Comparison of ENCODE assay signal across 9 cellular contexts in the genomic region with DNA sequence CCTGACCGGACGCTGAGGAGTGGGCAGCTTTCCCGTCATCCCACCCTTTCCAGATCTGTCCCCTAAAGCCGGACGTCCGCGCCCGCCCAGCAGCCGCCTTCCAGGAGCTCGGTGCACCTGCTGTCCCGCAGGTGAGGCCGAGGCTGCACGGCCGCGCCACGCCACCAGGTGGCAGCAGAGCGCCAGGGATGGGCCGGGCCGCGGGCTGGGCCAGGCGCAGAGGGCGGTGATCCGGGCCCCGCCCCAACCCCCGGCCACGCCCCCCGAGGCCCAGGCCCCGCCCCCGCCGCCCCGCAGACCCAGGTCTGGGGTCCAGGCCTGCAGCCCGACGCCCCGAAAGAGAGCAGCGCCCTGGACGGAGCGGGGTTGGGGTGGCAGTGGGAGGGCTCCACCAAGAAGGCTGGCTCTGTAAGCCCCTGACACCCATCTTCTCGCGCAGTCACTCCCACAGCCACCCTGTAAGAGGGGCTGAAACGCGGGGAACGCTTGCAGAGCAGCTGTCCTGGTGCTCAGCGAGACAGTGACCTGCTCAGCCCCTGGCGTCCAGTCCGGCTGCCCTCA. TPM values are rescaled to one million over a fixed set of nuclear protein-coding genes. Genes with fewer than 3 reads are reported as not detected.
DNase-seq lines count a peak whose midpoint lies in the region; ATAC-seq and TF ChIP-seq lines count a peak whose summit lies in the region.
"Had no signal": no experiment of that assay in that cellular context is flagged by ENCODE, and none has a peak within 500 bp of the region (broad histone marks: within the 10 kb centered on the region; RNA-seq: fewer than 3 reads in every experiment).

No MANE protein-coding gene starts in this region.

- H3K9ac ChIP-seq in adipocyte (ENCODE audit: low read length) = no peak overlapping the region
- no peak overlapping the region for H3K9ac ChIP-seq in skeletal muscle satellite cell (ENCODE audit: low read depth, low read length)

- H3K4me1 ChIP-seq in adipocyte (ENCODE audit: control insufficient read depth, insufficient read depth, low read length) (no peaks in the 10 kb centered on the region), hepatocyte (ENCODE audit: insufficient read depth) (peaks cover 41% of the 10 kb centered on the region), skeletal muscle satellite cell (ENCODE audit: control insufficient read depth, insufficient read depth, low read length) (no peaks in the 10 kb centered on the region)

- WGBS in hepatocyte (ENCODE audit: low lambda C conversion rate, missing lambda C conversion rate) = 26% methylated on average over 21 of the region's 45 CpGs

- no peaks in the 10 kb centered on the region for H3K36me3 ChIP-seq in GM06990 (ENCODE audit: control insufficient read depth, insufficient read depth, low read length)
- H3K36me3 ChIP-seq in adipocyte (ENCODE audit: control insufficient read depth, insufficient read depth, low read length, severe bottlenecking) = no peaks in the 10 kb centered on the region
- H3K36me3 ChIP-seq in hepatocyte (replicated peaks; ENCODE audit: insufficient read depth, low read depth) = no peaks in the 10 kb centered on the region
- no peaks in the 10 kb centered on the region for H3K36me3 ChIP-seq in skeletal muscle satellite cell (ENCODE audit: insufficient read depth, low read length)

- H3K27ac ChIP-seq in hepatocyte = peak overlapping the region; percentile 92

- no peaks in the 10 kb centered on the region for H3K36me3 Mint-ChIP-seq in T-cell

- H2AFZ ChIP-seq in hepatocyte = no peak overlapping the region

- POLR2A ChIA-PET in T-cell (lab: Charles Lee) = no interaction called here

- ATAC-seq in HG03280 (IDR thresholded peaks at IDR 0.05; ENCODE audit: unreplicated experiment) (peak; percentile 74), T-cell (replicated peaks in 1 of 4) (peak; percentile 98 to 99 (median 98)), GM19455 (IDR thresholded peaks at IDR 0.05; ENCODE audit: unreplicated experiment) (no peak), GM21737 (IDR thresholded peaks at IDR 0.05; ENCODE audit: unreplicated experiment) (no peak)

- H3K27me3 Mint-ChIP-seq in T-cell = peaks cover 19 to 38% of the 10 kb centered on the region in 2 donors

- H3K4me3 Mint-ChIP-seq in T-cell = no peak overlapping the region

- H3K9me3 Mint-ChIP-seq in T-cell = peaks cover 0 to 6% (median 0%) of the 10 kb centered on the region in 3 donors

- H3K27me3 ChIP-seq in GM06990 (replicated peaks; ENCODE audit: control insufficient read depth, insufficient read depth, low read length) (no peaks in the 10 kb centered on the region; the same call in none of the 2 replicates), adipocyte (replicated peaks; ENCODE audit: control insufficient read depth, insufficient read depth, low read length) (peaks cover 76% of the 10 kb centered on the region), hepatocyte (no peaks in the 10 kb centered on the region), skeletal muscle satellite cell (ENCODE audit: control insufficient read depth, insufficient read depth, low read length) (peaks cover 69% of the 10 kb centered on the region)

- H3K9me2 ChIP-seq in hepatocyte (replicated peaks; ENCODE audit: insufficient read depth) = no peaks in the 10 kb centered on the region

- peaks cover 16% of the 10 kb centered on the region for H3K9me3 ChIP-seq in adipocyte (ENCODE audit: control insufficient read depth, low read length)
- no peaks in the 10 kb centered on the region for H3K9me3 ChIP-seq in hepatocyte (ENCODE audit: low read depth)
- peaks cover 4% of the 10 kb centered on the region for H3K9me3 ChIP-seq in skeletal muscle satellite cell (replicated peaks; ENCODE audit: low read length)

- H3K79me2 ChIP-seq in hepatocyte = no peaks in the 10 kb centered on the region

- H4K20me1 ChIP-seq in hepatocyte (ENCODE audit: insufficient read depth, poor library complexity, severe bottlenecking) = no peaks in the 10 kb centered on the region

- peak overlapping the region; percentile 71 for H3K4me2 ChIP-seq in hepatocyte
- H3K4me2 ChIP-seq in skeletal muscle satellite cell (ENCODE audit: low read length) = peak overlapping the region; percentile 29

- H3K4me3 ChIP-seq in GM06990 (replicated peaks; ENCODE audit: low read depth, low read length) (no peak overlapping the region), adipocyte (ENCODE audit: low read length) (no peak overlapping the region), hepatocyte (no peak overlapping the region), skeletal muscle satellite cell (ENCODE audit: low read length) (peak overlapping the region; percentile 44)

- TF ChIP-seq CTCF in GM06990 (IDR thresholded peaks at IDR 0.05; ENCODE audit: insufficient read depth, low read length, poor library complexity, severe bottlenecking) (peak; percentile 56), hepatocyte (IDR thresholded peaks at IDR 0.05; ENCODE audit: poor library complexity) (peak; percentile 86)

- peak; percentile 73 for DNase-seq in GM06990 (ENCODE audit: extremely low read depth, insufficient read length)
- peak; percentile 56 to 90 (median 79) for DNase-seq in T-cell
- peak; percentile 79 for DNase-seq in adipocyte (ENCODE audit: low read depth)
- DNase-seq in hepatocyte (ENCODE audit: low spot score) = peak; percentile 86

- CTCF ChIA-PET in T-cell (lab: Charles Lee) = interaction anchor here (0.5 to 1.6 kb wide), 4 partner anchors 177 to 608 kb away, joined by 3 to 4 read pairs (median 3); no protein-coding TSS in a partner anchor

- no peak overlapping the region for H3K27ac Mint-ChIP-seq in T-cell

- peaks cover 0 to 2% (median 2%) of the 10 kb centered on the region in 3 donors for H3K4me1 Mint-ChIP-seq in T-cell

RNA-seq across cellular contexts. Expression of gene FOXL3, which starts 32.2 kb away (rescaled TPM):
- not detected for total RNA-seq in T-cell
- total RNA-seq in hepatocyte = not detected in 2 replicates
- not detected in 2 replicates for polyA plus RNA-seq in hepatocyte
- total RNA-seq in skeletal muscle satellite cell (2012; rRNA removed) = not detected in 2 replicates
- total RNA-seq: glomerular endothelial cell had no signal

Comparison
In these comparisons a context has a peak if more than half of its experiments do, and no peak if none do; other contexts are left out.
1. ATAC-seq: peak in HG03280 (single experiment) and T-cell (4 of 4); none in GM19455 (single experiment) and GM21737 (single experiment).
2. Peak in every context shown above with its lines, with median percentiles within 50 percentile points of each other: DNase-seq.